8 cellular contexts compared by ENCODE assay signal in the genomic region with DNA sequence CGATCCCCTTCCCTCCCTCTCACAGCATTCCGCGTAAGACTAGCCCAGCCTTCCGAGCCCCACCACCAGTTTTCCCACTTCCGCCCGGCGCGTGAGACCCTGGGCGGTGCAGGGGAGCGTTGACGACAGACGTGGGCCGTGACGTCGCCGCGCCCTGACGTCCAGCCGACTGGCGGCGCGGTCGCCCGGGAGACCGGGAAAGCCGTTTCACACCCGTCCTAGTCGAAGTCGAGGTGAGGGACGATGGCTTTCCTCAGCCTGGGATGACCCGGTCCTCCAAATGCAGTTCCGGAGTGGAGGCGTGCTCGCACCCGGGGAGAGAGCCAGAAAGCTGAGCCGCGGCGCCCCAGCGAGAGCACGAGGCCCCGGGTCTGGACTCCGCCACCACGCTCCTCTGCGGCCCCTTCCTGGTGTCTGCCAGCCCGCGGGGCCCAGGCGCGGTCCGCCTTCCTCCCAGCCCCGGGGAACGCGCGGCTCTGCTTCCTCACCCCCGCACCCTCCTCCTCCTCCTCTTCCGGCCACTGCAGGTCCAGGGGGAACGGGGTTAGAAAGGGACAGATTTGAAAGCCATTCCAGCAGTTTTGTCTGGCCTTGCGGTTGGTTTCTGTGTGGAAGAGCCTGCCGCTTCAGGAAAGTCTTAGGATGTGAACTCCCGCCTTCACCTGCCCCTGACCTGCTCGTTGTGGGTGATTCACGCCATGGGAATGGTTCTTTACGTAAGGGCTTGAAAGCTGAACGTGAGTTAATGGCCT. TPM values are rescaled to one million over a fixed set of nuclear protein-coding genes. Genes with fewer than 3 reads are reported as not detected.
DNase-seq lines count a peak whose midpoint lies in the region; ATAC-seq lines count a peak whose summit lies in the region.

A gene (plus strand): TSS at position 210 of the 752 bp plus-strand sequence. CDS start 2,977 bp downstream, outside the sequence.

- H3K4me3 ChIP-seq in ACC112 (ENCODE audit: low read depth, low read length) = peak within 1 kb of the TSS; percentile 86

- H3K9me3 Mint-ChIP-seq in activated CD4-positive, alpha-beta T cell treated with anti-CD3 and anti-CD28 coated beads, Interleukin-2, amount 10 ng/mL, durations not matched to agents 24 days and 14 days = peaks cover 3% of the 10 kb centered on the region

- peak within 1 kb of the TSS; percentile 52 for H2AFZ ChIP-seq in ACC112 (ENCODE audit: low read length, unreplicated experiment)

- peak within 1 kb of the TSS; percentile 99 for H3K27ac ChIP-seq in ACC112 (ENCODE audit: low read depth, low read length)

- no peaks in the 10 kb centered on the region for H3K27me3 Mint-ChIP-seq in activated CD4-positive, alpha-beta T cell treated with anti-CD3 and anti-CD28 coated beads, Interleukin-2, amount 10 ng/mL, durations not matched to agents 24 days and 14 days

- H3K4me1 Mint-ChIP-seq in activated CD4-positive, alpha-beta T cell treated with anti-CD3 and anti-CD28 coated beads, Interleukin-2, amount 10 ng/mL, durations not matched to agents 24 days and 14 days = peaks cover 27% of the 10 kb centered on the region

- intact Hi-C loops in activated CD4-positive, alpha-beta T cell treated with anti-CD3 and anti-CD28 coated beads, Interleukin-2, amount 10 ng/mL, durations not matched to agents 24 days and 14 days (cut with micrococcal nuclease) = loop anchor here (1.0 kb wide), 1 partner anchor 9 kb away; no protein-coding TSS in a partner anchor

- H3K4me3 Mint-ChIP-seq in activated CD4-positive, alpha-beta T cell treated with anti-CD3 and anti-CD28 coated beads, Interleukin-2, amount 10 ng/mL, durations not matched to agents 24 days and 14 days = peak within 1 kb of the TSS; percentile 99

- peak within 1 kb of the TSS; percentile 98 for H3K27ac Mint-ChIP-seq in activated CD4-positive, alpha-beta T cell treated with anti-CD3 and anti-CD28 coated beads, Interleukin-2, amount 10 ng/mL, durations not matched to agents 24 days and 14 days

- peaks cover 9% of the 10 kb centered on the region for H3K79me2 ChIP-seq in ACC112 (ENCODE audit: control insufficient read depth, insufficient read depth, low read length, unreplicated experiment)

- H3K36me3 Mint-ChIP-seq in activated CD4-positive, alpha-beta T cell treated with anti-CD3 and anti-CD28 coated beads, Interleukin-2, amount 10 ng/mL, durations not matched to agents 24 days and 14 days (ENCODE audit: low read depth) = peaks cover 4% of the 10 kb centered on the region

- H3K4me1 ChIP-seq in ACC112 (ENCODE audit: control insufficient read depth, insufficient read depth, low read length, unreplicated experiment) = peaks cover 19% of the 10 kb centered on the region

- DNase-seq in NCI-H345 treated with DMSO at 0.1 percent for 48 hours (lab: John Stamatoyannopoulos, UW; ENCODE audit: unreplicated experiment) (peak; percentile 41), cortex of kidney (lab: John Stamatoyannopoulos, UW) (peak; percentile 63), left lobe of liver (ENCODE audit: low spot score) (peak; percentile 89)
- DNase-seq in activated CD4-positive, alpha-beta T cell treated with anti-CD3 and anti-CD28 coated beads, Interleukin-2, amount 10 ng/mL, durations not matched to agents 24 days and 14 days = peak; percentile 91
- peak; percentile 73 to 80 for DNase-seq in stimulated activated CD4-positive, alpha-beta T cell treated with anti-CD3 and anti-CD28 coated beads, Interleukin-2, amount 100 ng/mL, for 24 hours

- ATAC-seq in GM18861 (IDR thresholded peaks at IDR 0.05; ENCODE audit: unreplicated experiment) (peak; percentile 83), HG03066 (IDR thresholded peaks at IDR 0.05; ENCODE audit: low read depth, unreplicated experiment) (peak; percentile 88), left lobe of liver (peak; percentile 93)

- no peaks in the 10 kb centered on the region for H3K27me3 ChIP-seq in ACC112 (ENCODE audit: insufficient read depth, low read length)

- no peaks in the 10 kb centered on the region for H3K36me3 ChIP-seq in ACC112 (ENCODE audit: insufficient read depth, low read length)

RNA-seq across cellular contexts. Expression of the gene that starts here (rescaled TPM):
- 0.14 and 0.24 TPM in 2 replicates for total RNA-seq in activated CD4-positive, alpha-beta T cell treated with anti-CD3 and anti-CD28 coated beads, Interleukin-2, amount 10 ng/mL, durations not matched to agents 24 days and 14 days
- 0.58 TPM for total RNA-seq in left lobe of liver

Comparison
In these comparisons a context has a peak if more than half of its experiments do, and no peak if none do; other contexts are left out.
1. Peak in every context shown above with its lines: DNase-seq, ATAC-seq, H3K4me3 ChIP-seq and H3K27ac ChIP-seq.
2. Peak in DNase-seq in activated CD4-positive, alpha-beta T cell treated with anti-CD3 and anti-CD28 coated beads, Interleukin-2, amount 10 ng/mL, durations not matched to agents 24 days and 14 days; RNA of the gene not detected or under 1 TPM.
3. Peak in DNase-seq and ATAC-seq in left lobe of liver; RNA of the gene not detected or under 1 TPM.
4. DNase-seq: peak in every context shown above with its lines; median percentile 91 in activated CD4-positive, alpha-beta T cell treated with anti-CD3 and anti-CD28 coated beads, Interleukin-2, amount 10 ng/mL, durations not matched to agents 24 days and 14 days; 89 in left lobe of liver; 76 in stimulated activated CD4-positive, alpha-beta T cell treated with anti-CD3 and anti-CD28 coated beads, Interleukin-2, amount 100 ng/mL, for 24 hours; 63 in cortex of kidney; 41 in NCI-H345 treated with DMSO at 0.1 percent for 48 hours.